ENCODE assay signal across 27 cellular contexts in genomic region chr1:77193951-77194350, GRCh38.
"Had no signal": no experiment of that assay in that cellular context is flagged by ENCODE, and none has a peak within 500 bp of the region (broad histone marks: within the 10 kb centered on the region; RNA-seq: fewer than 3 reads in every experiment).

No MANE protein-coding gene starts in this region.

- H3K36me3 ChIP-seq: neutrophil had no signal

- H3K4me3 Mint-ChIP-seq: mesothelial cell of epicardium; naive B cell; natural killer cell treated with Interleukin-12 subunit alpha and Interleukin-12 subunit beta and Interleukin-15 and Interleukin-18, amount 100 ng/mL, for 72 hours; neural crest cell; stimulated activated effector memory CD8-positive, alpha-beta T cell treated with anti-CD3 and anti-CD28 coated beads, Interleukin-12 subunit alpha, Interleukin-12 subunit beta, amount 100 ng/mL, for 72 hours; type B pancreatic cell had no signal

- ATAC-seq: gastroesophageal sphincter; heart left ventricle; left lobe of liver; mucosa of descending colon; natural killer cell treated with Interleukin-12 subunit alpha and Interleukin-12 subunit beta and Interleukin-15 and Interleukin-18, amount 100 ng/mL, for 72 hours; sciatic nerve; stimulated activated effector memory CD8-positive, alpha-beta T cell treated with anti-CD3 and anti-CD28 coated beads, Interleukin-12 subunit alpha, Interleukin-12 subunit beta, amount 100 ng/mL, for 72 hours had no signal

- H3K27ac ChIP-seq: dorsolateral prefrontal cortex, gastroesophageal sphincter, heart left ventricle, hepatocyte, neutrophil, parathyroid adenoma, stomach, testis, tibial artery had no signal

- H3K27ac Mint-ChIP-seq: mesothelial cell of epicardium; natural killer cell treated with Interleukin-12 subunit alpha and Interleukin-12 subunit beta and Interleukin-15 and Interleukin-18, amount 100 ng/mL, for 72 hours; progenitor cell of endocrine pancreas; stimulated activated effector memory CD8-positive, alpha-beta T cell treated with anti-CD3 and anti-CD28 coated beads, Interleukin-12 subunit alpha, Interleukin-12 subunit beta, amount 100 ng/mL, for 72 hours; type B pancreatic cell had no signal

- H3K9me3 ChIP-seq: gastroesophageal sphincter, heart left ventricle, neutrophil, stomach, testis, tibial artery had no signal

- H3K27me3 Mint-ChIP-seq: naive B cell; natural killer cell treated with Interleukin-12 subunit alpha and Interleukin-12 subunit beta and Interleukin-15 and Interleukin-18, amount 100 ng/mL, for 72 hours; progenitor cell of endocrine pancreas; type B pancreatic cell had no signal

- H3K4me3 ChIP-seq: dorsolateral prefrontal cortex, gastroesophageal sphincter, heart left ventricle, hepatocyte, lung, mucosa of descending colon, stomach, testis, tibial artery had no signal

- H3K9me3 Mint-ChIP-seq: natural killer cell treated with Interleukin-12 subunit alpha and Interleukin-12 subunit beta and Interleukin-15 and Interleukin-18, amount 100 ng/mL, for 72 hours; neural crest cell; stimulated activated effector memory CD8-positive, alpha-beta T cell treated with anti-CD3 and anti-CD28 coated beads, Interleukin-12 subunit alpha, Interleukin-12 subunit beta, amount 100 ng/mL, for 72 hours; type B pancreatic cell had no signal

- FAIRE-seq: kidney had no signal

- DNase-seq: dorsolateral prefrontal cortex; effector CD4-positive, alpha-beta T cell; foreskin fibroblast; heart left ventricle; kidney; mesenchymal stem cell; mucosa of descending colon; naive B cell; stimulated activated CD4-positive, alpha-beta T cell treated with anti-CD3 and anti-CD28 coated beads, Interleukin-2, amount 100 ng/mL, for 24 hours; stimulated activated CD4-positive, alpha-beta T cell treated with anti-CD3 and anti-CD28 coated beads, Interleukin-4, amount 100 ng/mL, for 24 hours; stimulated activated naive CD4-positive, alpha-beta T cell treated with Interleukin-2 at 50 U/mL for 16 hours; stomach; testis; tibial artery had no signal

- H3K27me3 ChIP-seq: dorsolateral prefrontal cortex, gastroesophageal sphincter, heart left ventricle, hepatocyte, neutrophil, stomach, testis, tibial artery had no signal

- H3K4me1 ChIP-seq: gastroesophageal sphincter, heart left ventricle, parathyroid adenoma, stomach, testis, tibial artery had no signal

- H3K4me1 Mint-ChIP-seq: mesothelial cell of epicardium, neural crest cell had no signal
